ENCODE assay signal across 19 cellular contexts in genomic region chr11:46326813-46327416, GRCh38. TPM values are rescaled to one million over a fixed set of nuclear protein-coding genes. Genes with fewer than 3 reads are reported as not detected.
"Had no signal": no experiment of that assay in that cellular context is flagged by ENCODE, and none has a peak within 500 bp of the region (broad histone marks: within the 10 kb centered on the region; RNA-seq: fewer than 3 reads in every experiment).

No MANE protein-coding gene starts in this region.

- FAIRE-seq: kidney had no signal

- H3K36me3 ChIP-seq: gastrocnemius medialis, thyroid gland had no signal

- H3K27ac ChIP-seq: gastrocnemius medialis, thyroid gland had no signal

- DNase-seq: activated CD4-positive, alpha-beta T cell treated with anti-CD3 and anti-CD28 coated beads, Interleukin-2, amount 10 ng/mL, durations not matched to agents 7 days and 5 days; activated CD8-positive, alpha-beta memory T cell treated with anti-CD3 and anti-CD28 coated beads, Interleukin-2, amount 50 U/mL, for 4 hours; activated naive CD4-positive, alpha-beta T cell treated with anti-CD3 and anti-CD28 coated beads for 36 hours; activated T-cell treated with anti-CD3 and anti-CD28 coated beads, Interleukin-2, amount 50 U/mL, for 4 hours; effector CD4-positive, alpha-beta T cell; gastrocnemius medialis; head of caudate nucleus; kidney; nucleus accumbens; posterior cingulate gyrus; retina; stimulated activated CD4-positive, alpha-beta T cell treated with anti-CD3 and anti-CD28 coated beads, Interleukin-12 subunit alpha, Interleukin-12 subunit beta, amount 100 ng/mL, for 4 hours; stimulated activated CD4-positive, alpha-beta T cell treated with anti-CD3 and anti-CD28 coated beads, Interleukin-1b, Interleukin-23, amount 100 ng/mL, for 48 hours; stimulated activated CD8-positive, alpha-beta memory T cell treated with anti-CD3 and anti-CD28 coated beads, Interleukin-4, amount 100 ng/mL, for 48 hours; stimulated activated naive CD4-positive, alpha-beta T cell treated with Interleukin-2 at 50 U/mL for 16 hours; thyroid gland had no signal

- H3K9me3 ChIP-seq: gastrocnemius medialis, thyroid gland had no signal

- H3K4me3 ChIP-seq: gastrocnemius medialis, lung, thyroid gland had no signal

- H3K4me1 ChIP-seq: gastrocnemius medialis, thyroid gland had no signal

- ATAC-seq: activated CD4-positive, CD25-positive, alpha-beta regulatory T cell treated with anti-CD3 and anti-CD28 coated beads, Interleukin-2, amount 50 U/mL, for 24 hours; activated T-cell treated with anti-CD3 and anti-CD28 coated beads, Interleukin-2, amount 50 U/mL, for 4 hours; gastrocnemius medialis; left lobe of liver had no signal

RNA-seq across cellular contexts. Expression of gene CREB3L1, which starts 49.5 kb away (rescaled TPM):
- total RNA-seq: activated CD4-positive, alpha-beta T cell treated with anti-CD3 and anti-CD28 coated beads, Interleukin-2, amount 10 ng/mL, durations not matched to agents 7 days and 5 days had no signal
